In the genomic region with DNA sequence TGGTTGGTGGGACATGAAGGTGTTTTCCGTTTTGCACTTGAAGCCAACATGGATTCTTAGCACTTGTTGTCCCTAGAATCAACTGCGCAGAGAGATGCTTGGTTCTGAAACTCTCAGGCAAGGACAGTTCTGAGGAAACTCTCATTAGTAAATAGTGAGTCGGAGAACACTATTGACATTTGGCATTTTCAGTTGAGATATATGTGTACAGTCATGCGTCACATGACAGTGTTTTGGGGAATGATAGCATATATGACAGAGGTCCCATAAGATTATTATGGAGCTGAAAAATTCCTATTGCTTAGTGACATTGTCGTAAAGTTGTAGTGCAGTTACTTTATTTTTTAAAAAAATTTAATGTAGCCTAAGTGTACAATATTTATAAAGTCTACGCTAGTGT, we compare ENCODE assay signal across 25 cellular contexts. TPM values are rescaled to one million over a fixed set of nuclear protein-coding genes. Genes with fewer than 3 reads are reported as not detected.
DNase-seq lines count a peak whose midpoint lies in the region; ATAC-seq, FAIRE-seq and TF ChIP-seq lines count a peak whose summit lies in the region.
"Had no signal": no experiment of that assay in that cellular context is flagged by ENCODE, and none has a peak within 500 bp of the region (broad histone marks: within the 10 kb centered on the region; RNA-seq: fewer than 3 reads in every experiment).

No MANE protein-coding gene starts in this region.

- H2AFZ ChIP-seq in mesenchymal stem cell (ENCODE audit: low read depth, low read length), result no peak overlapping the region

- H3K9me3 ChIP-seq in BLaER1 treated with 17β-estradiol and CSF1 and Interleukin-3, amounts not matched to agents 10 nM and 100 nM (replicated peaks in 1 of 11), result no peaks in the 10 kb centered on the region
- no peaks in the 10 kb centered on the region for H3K9me3 ChIP-seq in CD4-positive, alpha-beta memory T cell (ENCODE audit: control insufficient read depth in 1 of 2, low read length in 2 of 2)
- no peaks in the 10 kb centered on the region for H3K9me3 ChIP-seq in mesenchymal stem cell (ENCODE audit: control insufficient read depth, low read length)
- H3K9me3 ChIP-seq: esophagus muscularis mucosa, left lung, pancreas, spleen, thyroid gland had no signal

- H2BK15ac ChIP-seq in mesenchymal stem cell (ENCODE audit: low read depth, poor library complexity, severe bottlenecking), result no peak overlapping the region

- peak overlapping the region in 7 of 11 experiments; percentile 6 to 55 (median 27); a peak in 5 of 22 replicates for H3K9ac ChIP-seq in BLaER1 treated with 17β-estradiol and CSF1 and Interleukin-3, amounts not matched to agents 10 nM and 100 nM
- no peak overlapping the region for H3K9ac ChIP-seq in mesenchymal stem cell (ENCODE audit: low read length)
- H3K9ac ChIP-seq: KMS-11 had no signal

- H3K18ac ChIP-seq in mesenchymal stem cell (ENCODE audit: low read depth in 1 of 2, low read length in 2 of 2), result peak overlapping the region; percentile 38 to 85

- H2BK5ac ChIP-seq in mesenchymal stem cell (ENCODE audit: low read depth, low read length, poor library complexity, severe bottlenecking), result no peak overlapping the region

- intact Hi-C loops in CD4-positive, alpha-beta memory T cell (cut with micrococcal nuclease), result loop anchor here (2.0 kb wide), 1 partner anchor 47 kb away; no protein-coding TSS in a partner anchor

- no peak for DNase-seq in CD4-positive, alpha-beta memory T cell
- DNase-seq in mesenchymal stem cell (peak; percentile 15), GM12892 (ENCODE audit: insufficient read length) (no peak), NCI-H526 treated with DMSO at 0.1 percent for 48 hours (lab: John Stamatoyannopoulos, UW) (no peak)
- DNase-seq: cortex of kidney; foreskin melanocyte; GDM1; GOT3; left lung; naive B cell; NCI-H1436 treated with DMSO at 0.1 percent for 48 hours; NCI-H510A treated with DMSO at 0.1 percent for 48 hours; pancreas; SHP77 treated with DMSO at 0.1 percent for 48 hours; spleen; stimulated activated CD4-positive, alpha-beta T cell treated with anti-CD3 and anti-CD28 coated beads, Interleukin-2, amount 100 ng/mL, for 48 hours; stimulated activated naive CD4-positive, alpha-beta T cell treated with Interleukin-2 at 50 U/mL for 16 hours; thyroid gland had no signal

- H3K27me3 Mint-ChIP-seq in CD4-positive, alpha-beta memory T cell, result no peaks in the 10 kb centered on the region
- H3K27me3 Mint-ChIP-seq in activated T-helper 17 cell treated with anti-CD3 and anti-CD28 coated beads, Interleukin-2, amount 50 U/mL, for 72 hours, result peaks cover 3% of the 10 kb centered on the region

- H3K4ac ChIP-seq in mesenchymal stem cell (ENCODE audit: low read depth in 1 of 2, low read length in 2 of 2), result peak overlapping the region in 1 of 2 experiments; percentile 85

- peak; percentile 27 for ATAC-seq in activated T-helper 17 cell treated with anti-CD3 and anti-CD28 coated beads, Interleukin-2, amount 50 U/mL, for 72 hours (replicated peaks)
- ATAC-seq in GM18519 (IDR thresholded peaks at IDR 0.05; ENCODE audit: low FRiP score, unreplicated experiment), result no peak
- ATAC-seq: activated CD4-positive, CD25-positive, alpha-beta regulatory T cell treated with anti-CD3 and anti-CD28 coated beads, Interleukin-2, amount 50 U/mL, for 24 hours; left lung; pancreas had no signal

- H2AK5ac ChIP-seq in mesenchymal stem cell (ENCODE audit: low read length, severe bottlenecking), result no peak overlapping the region

- no peak overlapping the region for H2BK120ac ChIP-seq in mesenchymal stem cell (ENCODE audit: low read depth, low read length)

- no peak for FAIRE-seq in GM12892 (lab: Jason Lieb, UNC)
- FAIRE-seq: GM18507, pancreas had no signal

- H4K91ac ChIP-seq in mesenchymal stem cell (ENCODE audit: low read length), result no peak overlapping the region

- POLR2A ChIA-PET in CD4-positive, alpha-beta memory T cell (lab: Charles Lee; ENCODE audit: partially characterized antibody), result interaction anchor here (0.8 to 1.7 kb wide), 3 partner anchors 30 to 58 kb away, joined by 3 to 5 read pairs (median 4); no protein-coding TSS in a partner anchor

- no peaks in the 10 kb centered on the region for H3K36me3 Mint-ChIP-seq in CD4-positive, alpha-beta memory T cell
- H3K36me3 Mint-ChIP-seq in activated T-helper 17 cell treated with anti-CD3 and anti-CD28 coated beads, Interleukin-2, amount 50 U/mL, for 72 hours (ENCODE audit: low read depth), result no peaks in the 10 kb centered on the region
- H3K36me3 Mint-ChIP-seq: naive B cell had no signal

- 0 out of 22 replicates have a peak, but pooled peaks cover 0 to 6% (median 0%) of the 10 kb centered on the region in 11 experiments for H3K27me3 ChIP-seq in BLaER1 treated with 17β-estradiol and CSF1 and Interleukin-3, amounts not matched to agents 10 nM and 100 nM
- no peaks in the 10 kb centered on the region for H3K27me3 ChIP-seq in CD4-positive, alpha-beta memory T cell (ENCODE audit: insufficient read depth, low read length)
- peaks cover 0 to 16% of the 10 kb centered on the region in 2 experiments for H3K27me3 ChIP-seq in mesenchymal stem cell (ENCODE audit: control insufficient read depth in 1 of 2, insufficient read depth in 1 of 2, low read length in 2 of 2)
- H3K27me3 ChIP-seq: pancreas, thyroid gland had no signal

- H3K27ac ChIP-seq in BLaER1 treated with 17β-estradiol and CSF1 and Interleukin-3, amounts not matched to agents 10 nM and 100 nM, result peak overlapping the region in 9 of 11 experiments; percentile 42 to 77 (median 69); a peak in 18 of 22 replicates
- H3K27ac ChIP-seq in CD4-positive, alpha-beta memory T cell (ENCODE audit: low read depth, low read length), result no peak overlapping the region
- H3K27ac ChIP-seq in mesenchymal stem cell (ENCODE audit: low read length, poor library complexity, severe bottlenecking), result no peak overlapping the region
- H3K27ac ChIP-seq: esophagus muscularis mucosa, KMS-11, left lung, pancreas, thyroid gland had no signal

- CTCF ChIA-PET in CD4-positive, alpha-beta memory T cell (lab: Charles Lee; ENCODE audit: partially characterized antibody), result interaction anchor here (1.5 to 2.0 kb wide), 3 partner anchors 44 to 84 kb away, joined by 3 to 4 read pairs (median 4); no protein-coding TSS in a partner anchor

- peaks cover 45 to 75% (median 68%) of the 10 kb centered on the region in 10 experiments for H3K4me1 ChIP-seq in BLaER1 treated with 17β-estradiol and CSF1 and Interleukin-3, amounts not matched to agents 10 nM and 100 nM
- peaks cover 61% of the 10 kb centered on the region for H3K4me1 ChIP-seq in CD4-positive, alpha-beta memory T cell (ENCODE audit: insufficient read depth, low read length)
- peaks cover 16% of the 10 kb centered on the region for H3K4me1 ChIP-seq in mesenchymal stem cell (ENCODE audit: control insufficient read depth, insufficient read depth, low read depth, low read length)

- H3K79me1 ChIP-seq in mesenchymal stem cell (replicated peaks; ENCODE audit: low read length, poor library complexity, severe bottlenecking), result peaks cover 14% of the 10 kb centered on the region

- peaks cover 0 to 31% (median 0%) of the 10 kb centered on the region in 11 experiments; a peak in 7 of 22 replicates for H4K20me1 ChIP-seq in BLaER1 treated with 17β-estradiol and CSF1 and Interleukin-3, amounts not matched to agents 10 nM and 100 nM

- peak overlapping the region in 1 of 2 experiments; percentile 43 for H2BK12ac ChIP-seq in mesenchymal stem cell (ENCODE audit: low read length in 2 of 2)

- peaks cover 42 to 69% (median 57%) of the 10 kb centered on the region in 4 donors for H3K4me1 Mint-ChIP-seq in CD4-positive, alpha-beta memory T cell
- H3K4me1 Mint-ChIP-seq in activated T-helper 17 cell treated with anti-CD3 and anti-CD28 coated beads, Interleukin-2, amount 50 U/mL, for 72 hours, result peaks cover 33% of the 10 kb centered on the region

- TF ChIP-seq POLR2A in GM12892 (IDR thresholded peaks at IDR 0.05; ENCODE audit: low read depth, low read length), result no peak

- H3K36me3 ChIP-seq in BLaER1 treated with 17β-estradiol and CSF1 and Interleukin-3, amounts not matched to agents 10 nM and 100 nM, result no peaks in the 10 kb centered on the region
- H3K36me3 ChIP-seq in CD4-positive, alpha-beta memory T cell (ENCODE audit: insufficient read depth, low read length), result no peaks in the 10 kb centered on the region
- peaks cover 0 to 2% of the 10 kb centered on the region in 2 experiments for H3K36me3 ChIP-seq in mesenchymal stem cell (ENCODE audit: control insufficient read depth in 1 of 2, insufficient read depth in 2 of 2, low read depth in 1 of 2, low read length in 2 of 2)
- H3K36me3 ChIP-seq: esophagus muscularis mucosa, left lung, pancreas, spleen, thyroid gland had no signal

- H3K4me3 ChIP-seq in BLaER1 treated with 17β-estradiol and CSF1 and Interleukin-3, amounts not matched to agents 10 nM and 100 nM, result no peak overlapping the region
- no peak overlapping the region for H3K4me3 ChIP-seq in CD4-positive, alpha-beta memory T cell (ENCODE audit: low read length in 2 of 2)
- no peak overlapping the region for H3K4me3 ChIP-seq in mesenchymal stem cell (ENCODE audit: insufficient read depth in 1 of 2, low read depth in 1 of 2, low read length in 2 of 2)
- H3K4me3 ChIP-seq: esophagus muscularis mucosa, left lung, pancreas, spleen, thyroid gland had no signal

- H3K4me2 ChIP-seq in BLaER1 treated with 17β-estradiol and CSF1 and Interleukin-3, amounts not matched to agents 10 nM and 100 nM, result peak overlapping the region; percentile 47 to 93 (median 90)
- H3K4me2 ChIP-seq in mesenchymal stem cell (ENCODE audit: low read length, poor library complexity, severe bottlenecking), result no peak overlapping the region

- H4K8ac ChIP-seq in mesenchymal stem cell (ENCODE audit: low read length), result no peak overlapping the region

- no peak overlapping the region for H3K23ac ChIP-seq in mesenchymal stem cell (ENCODE audit: low read length in 2 of 2)

- peak overlapping the region in 7 of 8 donors; percentile 67 to 87 (median 77) for H3K4me3 Mint-ChIP-seq in CD4-positive, alpha-beta memory T cell
- peak overlapping the region; percentile 53 for H3K4me3 Mint-ChIP-seq in activated T-helper 17 cell treated with anti-CD3 and anti-CD28 coated beads, Interleukin-2, amount 50 U/mL, for 72 hours
- H3K4me3 Mint-ChIP-seq: naive B cell had no signal

- peaks cover 0 to 2% (median 0%) of the 10 kb centered on the region in 8 donors for H3K9me3 Mint-ChIP-seq in CD4-positive, alpha-beta memory T cell
- no peaks in the 10 kb centered on the region for H3K9me3 Mint-ChIP-seq in activated T-helper 17 cell treated with anti-CD3 and anti-CD28 coated beads, Interleukin-2, amount 50 U/mL, for 72 hours

- peak overlapping the region in 6 of 7 donors; percentile 81 to 97 (median 94) for H3K27ac Mint-ChIP-seq in CD4-positive, alpha-beta memory T cell
- no peak overlapping the region for H3K27ac Mint-ChIP-seq in activated T-helper 17 cell treated with anti-CD3 and anti-CD28 coated beads, Interleukin-2, amount 50 U/mL, for 72 hours
- H3K27ac Mint-ChIP-seq: naive B cell had no signal

- 82% methylated on average over 4 of the region's 6 CpGs for WGBS in mesenchymal stem cell

- peak overlapping the region in 1 of 2 experiments; percentile 96 for H3K14ac ChIP-seq in mesenchymal stem cell (ENCODE audit: low read length in 2 of 2)

RNA-seq across cellular contexts. Expression of gene APBA2, which starts 5.8 kb away (rescaled TPM):
- total RNA-seq in CD4-positive, alpha-beta memory T cell, result 10 to 100 TPM; 52.4 to 57.3 TPM
- polyA plus RNA-seq in CD4-positive, alpha-beta memory T cell, result 10 to 100 TPM; 11.1 to 28.4 TPM
- 1 to 10 TPM; 2.3 to 3.8 TPM for total RNA-seq in activated T-helper 17 cell treated with anti-CD3 and anti-CD28 coated beads, Interleukin-2, amount 50 U/mL, for 72 hours
- 22.0 TPM for polyA plus RNA-seq in mesenchymal stem cell (2013, experiment 1 of 2)
- polyA plus RNA-seq in mesenchymal stem cell (2013, experiment 2 of 2), result 21.3 TPM
- not detected for polyA plus RNA-seq in GM12892 (2012; ENCODE audit: missing spikeins)

RNA-seq across cellular contexts. Expression of gene GOLGA6L7, which starts 43.1 kb away (rescaled TPM):
- not detected for total RNA-seq in CD4-positive, alpha-beta memory T cell
- not detected for polyA plus RNA-seq in CD4-positive, alpha-beta memory T cell
- not detected for total RNA-seq in activated T-helper 17 cell treated with anti-CD3 and anti-CD28 coated beads, Interleukin-2, amount 50 U/mL, for 72 hours
- polyA plus RNA-seq in mesenchymal stem cell (2013, experiment 1 of 2), result not detected
- not detected for polyA plus RNA-seq in mesenchymal stem cell (2013, experiment 2 of 2)
- polyA plus RNA-seq in GM12892 (2012; ENCODE audit: missing spikeins), result not detected
- total RNA-seq: esophagus muscularis mucosa, left lung, pancreas, spleen, thyroid gland had no signal
- polyA plus RNA-seq: pancreas, spleen had no signal

Comparison
In these comparisons a context has a peak if more than half of its experiments do, and no peak if none do; other contexts are left out.
1. H3K27ac ChIP-seq: peak in BLaER1 treated with 17β-estradiol and CSF1 and Interleukin-3, amounts not matched to agents 10 nM and 100 nM (9 of 11); none in CD4-positive, alpha-beta memory T cell (single experiment) and mesenchymal stem cell (single experiment).
2. RNA of gene APBA2, which starts 5.8 kb away (total RNA-seq): 52.4 to 57.3 TPM in CD4-positive, alpha-beta memory T cell; 2.3 to 3.8 TPM in activated T-helper 17 cell treated with anti-CD3 and anti-CD28 coated beads, Interleukin-2, amount 50 U/mL, for 72 hours; every median in the first group is over 10 times any median in the second.